ENCODE assay signal across 8 cellular contexts in the genomic region with DNA sequence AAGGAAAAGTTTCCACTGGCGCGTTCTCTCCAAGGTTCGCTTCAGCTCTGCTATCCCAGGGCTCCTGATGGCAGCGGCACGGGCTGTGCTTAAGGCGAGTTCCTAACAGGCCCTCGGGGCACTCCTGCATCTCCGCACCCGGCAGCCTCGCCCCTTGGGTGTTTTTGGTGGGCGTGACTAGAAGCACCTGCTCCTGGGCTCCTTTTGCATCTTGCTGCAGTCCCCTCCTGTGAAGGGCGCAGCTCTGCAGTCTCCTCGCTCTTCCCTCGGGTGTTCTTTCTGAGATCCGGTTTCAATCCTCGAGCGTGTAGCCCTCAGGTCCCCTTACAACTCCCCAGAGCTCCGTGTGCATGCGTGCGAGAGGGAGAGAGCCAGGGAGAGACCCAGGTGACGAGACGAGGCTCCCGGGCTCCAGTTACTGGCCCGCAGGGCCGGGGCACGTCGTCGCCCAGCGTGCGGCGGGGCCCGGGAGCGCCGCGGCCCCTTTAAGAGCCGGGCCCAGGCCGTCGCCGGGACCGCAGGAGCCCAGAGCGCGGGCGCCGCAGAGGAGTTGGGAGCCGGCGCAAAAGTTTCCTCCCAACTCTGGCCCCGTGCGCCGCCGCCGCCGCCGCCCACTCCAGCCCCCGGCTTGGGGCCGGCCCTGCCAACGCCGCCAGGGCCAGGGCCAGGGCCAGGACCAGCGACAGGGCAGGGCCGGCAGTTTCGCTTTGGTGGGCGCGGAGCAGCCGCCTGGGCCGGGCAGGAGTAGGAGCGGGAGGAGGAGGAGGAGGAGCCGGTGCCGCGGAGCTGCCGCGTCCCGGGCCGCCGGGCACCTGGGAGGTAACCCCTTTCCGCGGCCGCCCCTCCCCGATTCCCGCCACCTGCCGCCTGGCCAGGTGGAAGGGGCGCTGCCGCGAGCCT. TPM values are rescaled to one million over a fixed set of nuclear protein-coding genes. Genes with fewer than 3 reads are reported as not detected.
DNase-seq lines count a peak whose midpoint lies in the region; ATAC-seq and TF ChIP-seq lines count a peak whose summit lies in the region.

A gene with protein sequence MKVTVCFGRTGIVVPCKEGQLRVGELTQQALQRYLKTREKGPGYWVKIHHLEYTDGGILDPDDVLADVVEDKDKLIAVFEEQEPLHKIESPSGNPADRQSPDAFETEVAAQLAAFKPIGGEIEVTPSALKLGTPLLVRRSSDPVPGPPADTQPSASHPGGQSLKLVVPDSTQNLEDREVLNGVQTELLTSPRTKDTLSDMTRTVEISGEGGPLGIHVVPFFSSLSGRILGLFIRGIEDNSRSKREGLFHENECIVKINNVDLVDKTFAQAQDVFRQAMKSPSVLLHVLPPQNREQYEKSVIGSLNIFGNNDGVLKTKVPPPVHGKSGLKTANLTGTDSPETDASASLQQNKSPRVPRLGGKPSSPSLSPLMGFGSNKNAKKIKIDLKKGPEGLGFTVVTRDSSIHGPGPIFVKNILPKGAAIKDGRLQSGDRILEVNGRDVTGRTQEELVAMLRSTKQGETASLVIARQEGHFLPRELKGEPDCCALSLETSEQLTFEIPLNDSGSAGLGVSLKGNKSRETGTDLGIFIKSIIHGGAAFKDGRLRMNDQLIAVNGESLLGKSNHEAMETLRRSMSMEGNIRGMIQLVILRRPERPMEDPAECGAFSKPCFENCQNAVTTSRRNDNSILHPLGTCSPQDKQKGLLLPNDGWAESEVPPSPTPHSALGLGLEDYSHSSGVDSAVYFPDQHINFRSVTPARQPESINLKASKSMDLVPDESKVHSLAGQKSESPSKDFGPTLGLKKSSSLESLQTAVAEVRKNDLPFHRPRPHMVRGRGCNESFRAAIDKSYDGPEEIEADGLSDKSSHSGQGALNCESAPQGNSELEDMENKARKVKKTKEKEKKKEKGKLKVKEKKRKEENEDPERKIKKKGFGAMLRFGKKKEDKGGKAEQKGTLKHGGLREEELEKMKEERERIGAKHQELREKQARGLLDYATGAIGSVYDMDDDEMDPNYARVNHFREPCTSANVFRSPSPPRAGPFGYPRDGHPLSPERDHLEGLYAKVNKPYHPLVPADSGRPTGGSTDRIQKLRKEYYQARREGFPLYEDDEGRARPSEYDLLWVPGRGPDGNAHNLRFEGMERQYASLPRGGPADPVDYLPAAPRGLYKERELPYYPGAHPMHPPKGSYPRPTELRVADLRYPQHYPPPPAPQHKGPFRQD (N-terminal part only) (plus strand): TSS at position 515 of the 900 bp plus-strand sequence. CDS start 525 bp downstream, outside the sequence.

- peak within 1 kb of the TSS; percentile 91 for H3K4me3 ChIP-seq in neuron (ENCODE audit: low read length)

- no peaks in the 10 kb centered on the region for H3K9me3 Mint-ChIP-seq in activated naive CD8-positive, alpha-beta T cell (ENCODE audit: low read depth)
- H3K9me3 Mint-ChIP-seq in glutamatergic neuron (ENCODE audit: unreplicated experiment), result no peaks in the 10 kb centered on the region

- no peaks in the 10 kb centered on the region for H3K9me3 ChIP-seq in neuron (ENCODE audit: low read length)

- no peaks in the 10 kb centered on the region for H3K27me3 ChIP-seq in neuron (ENCODE audit: insufficient read depth, low read length)

- H3K27me3 Mint-ChIP-seq in activated naive CD8-positive, alpha-beta T cell, result peaks cover 15% of the 10 kb centered on the region
- peaks cover 16% of the 10 kb centered on the region for H3K27me3 Mint-ChIP-seq in glutamatergic neuron (ENCODE audit: unreplicated experiment)

- H2AFZ ChIP-seq in neuron (ENCODE audit: low read depth, low read length), result peak within 1 kb of the TSS; percentile 80

- H3K36me3 Mint-ChIP-seq in activated naive CD8-positive, alpha-beta T cell, result no peaks in the 10 kb centered on the region
- no peaks in the 10 kb centered on the region for H3K36me3 Mint-ChIP-seq in glutamatergic neuron (ENCODE audit: unreplicated experiment)

- peaks cover 43% of the 10 kb centered on the region for H3K4me1 ChIP-seq in neuron (ENCODE audit: insufficient read depth, low read length)

- ATAC-seq in GM18858 (IDR thresholded peaks at IDR 0.05; ENCODE audit: unreplicated experiment) (peak; percentile 52), HG03103 (IDR thresholded peaks at IDR 0.05; ENCODE audit: low read depth, unreplicated experiment) (peak; percentile 64)

- peak within 1 kb of the TSS; percentile 90 for H3K4me3 Mint-ChIP-seq in activated naive CD8-positive, alpha-beta T cell
- peak within 1 kb of the TSS; percentile 95 for H3K4me3 Mint-ChIP-seq in glutamatergic neuron (ENCODE audit: unreplicated experiment)

- TF ChIP-seq CTCF in glutamatergic neuron (IDR thresholded peaks at IDR 0.05; ENCODE audit: partially characterized antibody, unreplicated experiment), result no peak

- DNase-seq in A172 (ENCODE audit: low spot score) (peak; percentile 54), NCI-H748 (lab: John Stamatoyannopoulos, UW; ENCODE audit: unreplicated experiment) (peak; percentile 89), glutamatergic neuron (peak; percentile 50), ureter (ENCODE audit: low spot score) (peak; percentile 59)

- H3K36me3 ChIP-seq in neuron (ENCODE audit: insufficient read depth, low read length), result no peaks in the 10 kb centered on the region

- peak within 1 kb of the TSS; percentile 46 for H3K27ac Mint-ChIP-seq in activated naive CD8-positive, alpha-beta T cell
- H3K27ac Mint-ChIP-seq in glutamatergic neuron (ENCODE audit: unreplicated experiment), result no peak within 1 kb of the TSS

- peaks cover 13% of the 10 kb centered on the region for H3K4me1 Mint-ChIP-seq in activated naive CD8-positive, alpha-beta T cell (ENCODE audit: low read depth)
- H3K4me1 Mint-ChIP-seq in glutamatergic neuron (ENCODE audit: low read depth, unreplicated experiment), result peaks cover 2% of the 10 kb centered on the region

RNA-seq across cellular contexts. Expression of the gene that starts here (rescaled TPM):
- total RNA-seq in A172 (2014; rRNA removed; shearing (Covaris generic)), result 3.7 and 5.4 TPM in 2 replicates
- 0.66 TPM for total RNA-seq in glutamatergic neuron (ENCODE audit: unreplicated experiment)
- total RNA-seq in ureter, result 31.4 TPM

Comparison
In these comparisons a context has a peak if more than half of its experiments do, and no peak if none do; other contexts are left out.
1. Peak in every context shown above with its lines: DNase-seq, ATAC-seq and H3K4me3 ChIP-seq.
2. Peak in DNase-seq in glutamatergic neuron; RNA of the gene not detected or under 1 TPM.